Comparison of ENCODE assay signal across 15 cellular contexts in genomic region chr15:100759116-100759515, GRCh38.
DNase-seq lines count a peak whose midpoint lies in the region; ATAC-seq and TF ChIP-seq lines count a peak whose summit lies in the region.
"Had no signal": no experiment of that assay in that cellular context is flagged by ENCODE, and none has a peak within 500 bp of the region (broad histone marks: within the 10 kb centered on the region; RNA-seq: fewer than 3 reads in every experiment).

No MANE protein-coding gene starts in this region.

- H3K4me3 ChIP-seq in AG04450 (ENCODE audit: low read depth, low read length) (0 out of 2 replicates have a peak overlapping the region, but pooled peaks have one; percentile 0), cardiac fibroblast (replicated peaks in 1 of 2; ENCODE audit: low read depth in 2 of 2, low read length in 2 of 2) (no peak overlapping the region), mesodermal cell (ENCODE audit: extremely low read depth, insufficient read depth, low read length, poor library complexity, severe bottlenecking) (no peak overlapping the region)
- H3K4me3 ChIP-seq: heart right ventricle, lung had no signal

- DNase-seq in AG04450 (ENCODE audit: low read depth, low spot score): peak; percentile 69
- peak; percentile 20 for DNase-seq in HS-5 (ENCODE audit: low read depth)
- peak; percentile 37 to 84 for DNase-seq in cardiac fibroblast (ENCODE audit: low read depth in 2 of 2)
- no peak for DNase-seq in T-helper 2 cell treated with Interferon-gamma antibody and Interleukin-4, amounts not matched to agents 5 μg/mL and 100 μg/mL, for 36 hours (ENCODE audit: low spot score)
- no peak for DNase-seq in glomerular visceral epithelial cell (ENCODE audit: extremely low spot score)
- no peak for DNase-seq in T-cell
- no peak for DNase-seq in NCI-H524 (lab: John Stamatoyannopoulos, UW)
- DNase-seq: activated CD8-positive, alpha-beta T cell treated with anti-CD3 and anti-CD28 coated beads, Interleukin-2, amount 10 ng/mL, durations not matched to agents 7 days and 5 days; BE2C; heart right ventricle; stimulated activated CD4-positive, alpha-beta T cell treated with anti-CD3 and anti-CD28 coated beads, Interleukin-2, amount 100 ng/mL, for 24 hours had no signal

- no peaks in the 10 kb centered on the region for H3K36me3 ChIP-seq in mesodermal cell (ENCODE audit: control insufficient read depth, insufficient read depth, low read length)
- H3K36me3 ChIP-seq: BE2C, heart right ventricle had no signal

- peaks cover 51% of the 10 kb centered on the region for H3K27me3 Mint-ChIP-seq in T-helper 2 cell treated with Interferon-gamma antibody and Interleukin-4, amounts not matched to agents 5 μg/mL and 100 μg/mL, for 36 hours (ENCODE audit: low read depth)
- peaks cover 41% of the 10 kb centered on the region in 2 donors for H3K27me3 Mint-ChIP-seq in T-cell

- H3K9me3 ChIP-seq in AG04450 (ENCODE audit: control insufficient read depth, insufficient read depth, low read length) (no peaks in the 10 kb centered on the region), mesodermal cell (ENCODE audit: control insufficient read depth, low read length) (no peaks in the 10 kb centered on the region)
- H3K9me3 ChIP-seq: BE2C had no signal

- no peaks in the 10 kb centered on the region for H3K9me3 Mint-ChIP-seq in T-helper 2 cell treated with Interferon-gamma antibody and Interleukin-4, amounts not matched to agents 5 μg/mL and 100 μg/mL, for 36 hours
- H3K9me3 Mint-ChIP-seq in T-cell: no peaks in the 10 kb centered on the region
- H3K9me3 Mint-ChIP-seq: activated naive CD4-positive, alpha-beta T cell treated with anti-CD3 and anti-CD28 coated beads, Interleukin-2, amount 50 U/mL, for 72 hours; stimulated activated effector memory CD8-positive, alpha-beta T cell treated with anti-CD3 and anti-CD28 coated beads, Interleukin-12 subunit alpha, Interleukin-12 subunit beta, amount 100 ng/mL, for 72 hours had no signal

- no peak for ATAC-seq in T-cell (replicated peaks in 1 of 4)
- ATAC-seq: activated CD8-positive, alpha-beta T cell treated with anti-CD3 and anti-CD28 coated beads, Interleukin-2, amount 10 ng/mL, durations not matched to agents 7 days and 5 days had no signal

- no peak for TF ChIP-seq CTCF in AG04450 (IDR thresholded peaks at IDR 0.05; ENCODE audit: low read depth, low read length)
- TF ChIP-seq CTCF in cardiac fibroblast (IDR thresholded peaks at IDR 0.05; ENCODE audit: low read depth, low read length): no peak

- no peak overlapping the region for H3K4me3 Mint-ChIP-seq in T-helper 2 cell treated with Interferon-gamma antibody and Interleukin-4, amounts not matched to agents 5 μg/mL and 100 μg/mL, for 36 hours
- no peak overlapping the region for H3K4me3 Mint-ChIP-seq in T-cell
- H3K4me3 Mint-ChIP-seq: activated CD8-positive, alpha-beta T cell treated with anti-CD3 and anti-CD28 coated beads, Interleukin-2, amount 10 ng/mL, durations not matched to agents 7 days and 5 days; stimulated activated effector memory CD8-positive, alpha-beta T cell treated with anti-CD3 and anti-CD28 coated beads, Interleukin-12 subunit alpha, Interleukin-12 subunit beta, amount 100 ng/mL, for 72 hours had no signal

- peaks cover 15% of the 10 kb centered on the region for H3K4me1 ChIP-seq in mesodermal cell (ENCODE audit: control insufficient read depth, insufficient read depth, low read length, poor library complexity, severe bottlenecking)

- H3K4me1 Mint-ChIP-seq in T-helper 2 cell treated with Interferon-gamma antibody and Interleukin-4, amounts not matched to agents 5 μg/mL and 100 μg/mL, for 36 hours (ENCODE audit: low read depth): peaks cover 8% of the 10 kb centered on the region
- peaks cover 0 to 2% (median 0%) of the 10 kb centered on the region in 3 donors for H3K4me1 Mint-ChIP-seq in T-cell
- H3K4me1 Mint-ChIP-seq: stimulated activated effector memory CD8-positive, alpha-beta T cell treated with anti-CD3 and anti-CD28 coated beads, Interleukin-12 subunit alpha, Interleukin-12 subunit beta, amount 100 ng/mL, for 72 hours had no signal

- WGBS in mesodermal cell (ENCODE audit: insufficient coverage in 2 of 2), 2 experiments: no CpG with 5 or more reads among the region's 6 CpGs

- POLR2A ChIA-PET in AG04450 (lab: Yijun Ruan, JAX) (interaction anchor here (0.8 to 1.9 kb wide), 3 partner anchors 19 to 105 kb away, joined by 3 to 13 read pairs (median 8); no protein-coding TSS in a partner anchor), T-cell (lab: Charles Lee) (no interaction called here)

- H3K27ac ChIP-seq in AG04450 (ENCODE audit: low read depth, low read length) (peak overlapping the region; percentile 49), mesodermal cell (ENCODE audit: low read depth, low read length, severe bottlenecking) (peak overlapping the region; percentile 90)
- H3K27ac ChIP-seq: heart right ventricle had no signal

- no peaks in the 10 kb centered on the region for H3K27me3 ChIP-seq in AG04450 (ENCODE audit: control insufficient read depth, insufficient read depth, low read length)
- H3K27me3 ChIP-seq: BE2C had no signal

- CTCF ChIA-PET in AG04450 (lab: Charles Lee): interaction anchor here (0.6 to 2.5 kb wide), 3 partner anchors 87 to 114 kb away, joined by 3 to 10 read pairs (median 6); no protein-coding TSS in a partner anchor
- CTCF ChIA-PET in T-cell (lab: Charles Lee): interaction anchor here in 1 of 2 donors (0.7 kb wide), 1 partner anchor 1185 kb away, joined by 3 read pairs; no protein-coding TSS in a partner anchor

- H3K27ac Mint-ChIP-seq in T-helper 2 cell treated with Interferon-gamma antibody and Interleukin-4, amounts not matched to agents 5 μg/mL and 100 μg/mL, for 36 hours: no peak overlapping the region
- no peak overlapping the region for H3K27ac Mint-ChIP-seq in T-cell
- H3K27ac Mint-ChIP-seq: activated CD8-positive, alpha-beta T cell treated with anti-CD3 and anti-CD28 coated beads, Interleukin-2, amount 10 ng/mL, durations not matched to agents 7 days and 5 days; activated naive CD4-positive, alpha-beta T cell treated with anti-CD3 and anti-CD28 coated beads, Interleukin-2, amount 50 U/mL, for 72 hours; stimulated activated effector memory CD8-positive, alpha-beta T cell treated with anti-CD3 and anti-CD28 coated beads, Interleukin-12 subunit alpha, Interleukin-12 subunit beta, amount 100 ng/mL, for 72 hours had no signal

- no peaks in the 10 kb centered on the region for H3K36me3 Mint-ChIP-seq in T-helper 2 cell treated with Interferon-gamma antibody and Interleukin-4, amounts not matched to agents 5 μg/mL and 100 μg/mL, for 36 hours (ENCODE audit: low read depth)
- no peaks in the 10 kb centered on the region for H3K36me3 Mint-ChIP-seq in T-cell
- H3K36me3 Mint-ChIP-seq: activated naive CD4-positive, alpha-beta T cell treated with anti-CD3 and anti-CD28 coated beads, Interleukin-2, amount 50 U/mL, for 72 hours; stimulated activated effector memory CD8-positive, alpha-beta T cell treated with anti-CD3 and anti-CD28 coated beads, Interleukin-12 subunit alpha, Interleukin-12 subunit beta, amount 100 ng/mL, for 72 hours had no signal

Comparison
In these comparisons a context has a peak if more than half of its experiments do, and no peak if none do; other contexts are left out.
1. DNase-seq: peak in AG04450 (single experiment), HS-5 (single experiment) and cardiac fibroblast (2 of 2); none in T-helper 2 cell treated with Interferon-gamma antibody and Interleukin-4, amounts not matched to agents 5 μg/mL and 100 μg/mL, for 36 hours (single experiment), glomerular visceral epithelial cell (single experiment), T-cell (0 of 34) and NCI-H524 (0 of 2).